Comparison of ENCODE assay signal across 8 cellular contexts in the genomic region with DNA sequence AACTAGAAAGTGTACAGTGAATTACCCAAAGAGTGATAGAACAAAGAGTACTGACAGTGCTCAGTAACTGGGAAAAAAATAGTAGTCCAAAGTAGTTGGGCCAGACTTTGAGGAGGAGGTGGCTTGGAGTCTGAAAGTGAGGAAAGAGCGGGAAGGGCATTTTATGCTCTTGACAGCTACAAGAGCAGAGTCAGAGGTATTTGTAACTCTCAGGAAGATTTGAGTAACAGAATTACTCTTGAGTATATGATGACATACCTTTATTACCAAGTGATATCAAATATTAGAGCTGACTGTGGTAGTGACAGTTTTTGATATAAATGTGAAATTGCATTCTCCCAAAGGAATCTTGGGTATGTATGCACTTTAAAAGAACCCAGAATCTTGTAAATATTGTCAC. TPM values are rescaled to one million over a fixed set of nuclear protein-coding genes. Genes with fewer than 3 reads are reported as not detected.
DNase-seq lines count a peak whose midpoint lies in the region; ATAC-seq and TF ChIP-seq lines count a peak whose summit lies in the region.

No MANE protein-coding gene starts in this region.

- peaks cover 66% of the 10 kb centered on the region for H3K4me1 Mint-ChIP-seq in activated naive CD4-positive, alpha-beta T cell treated with anti-CD3 and anti-CD28 coated beads for 36 hours (ENCODE audit: low read depth)
- peaks cover 66% of the 10 kb centered on the region for H3K4me1 Mint-ChIP-seq in activated CD4-positive, alpha-beta memory T cell treated with anti-CD3 and anti-CD28 coated beads for 36 hours (ENCODE audit: low read depth)
- H3K4me1 Mint-ChIP-seq in glutamatergic neuron (ENCODE audit: low read depth, unreplicated experiment): peaks cover 33% of the 10 kb centered on the region

- no peak for DNase-seq in activated naive CD4-positive, alpha-beta T cell treated with anti-CD3 and anti-CD28 coated beads for 36 hours
- no peak for DNase-seq in activated naive CD4-positive, alpha-beta T cell treated with anti-CD3 and anti-CD28 coated beads, Interleukin-2, amount 50 U/mL, for 16 hours
- no peak for DNase-seq in activated CD4-positive, alpha-beta memory T cell treated with anti-CD3 and anti-CD28 coated beads for 36 hours
- DNase-seq in glutamatergic neuron: no peak
- DNase-seq in suprapubic skin (ENCODE audit: low spot score in 2 of 2): no peak
- DNase-seq in NCI-H2029 treated with DMSO at 0.1 percent for 48 hours (lab: John Stamatoyannopoulos, UW): no peak
- DNase-seq in GF-D8 (lab: John Stamatoyannopoulos, UW): no peak

- intact Hi-C loops in activated naive CD4-positive, alpha-beta T cell treated with anti-CD3 and anti-CD28 coated beads for 36 hours (cut with micrococcal nuclease): loop anchor here (5.0 kb wide), 3 partner anchors 236 to 339 kb away; a partner anchor contains a TSS
- intact Hi-C loops in activated CD4-positive, alpha-beta memory T cell treated with anti-CD3 and anti-CD28 coated beads for 36 hours (cut with micrococcal nuclease): loop anchor here (5.0 kb wide), 2 partner anchors 159 to 564 kb away; a partner anchor contains a TSS

- H3K27ac ChIP-seq in suprapubic skin: no peak overlapping the region

- peak overlapping the region; percentile 93 for H3K4me3 ChIP-seq in suprapubic skin

- POLR2A ChIA-PET in activated CD4-positive, alpha-beta memory T cell treated with anti-CD3 and anti-CD28 coated beads for 36 hours (lab: Charles Lee): no interaction called here

- H3K36me3 ChIP-seq in suprapubic skin: no peaks in the 10 kb centered on the region

- TF ChIP-seq CTCF in glutamatergic neuron (IDR thresholded peaks at IDR 0.05; ENCODE audit: partially characterized antibody, unreplicated experiment) (no peak), suprapubic skin (IDR thresholded peaks at IDR 0.05) (no peak)

- no peak overlapping the region for H3K27ac Mint-ChIP-seq in activated naive CD4-positive, alpha-beta T cell treated with anti-CD3 and anti-CD28 coated beads for 36 hours
- no peak overlapping the region for H3K27ac Mint-ChIP-seq in activated CD4-positive, alpha-beta memory T cell treated with anti-CD3 and anti-CD28 coated beads for 36 hours
- peak overlapping the region; percentile 71 for H3K27ac Mint-ChIP-seq in glutamatergic neuron (ENCODE audit: unreplicated experiment)

- H3K36me3 Mint-ChIP-seq in activated naive CD4-positive, alpha-beta T cell treated with anti-CD3 and anti-CD28 coated beads for 36 hours (ENCODE audit: low read depth): no peaks in the 10 kb centered on the region
- H3K36me3 Mint-ChIP-seq in activated CD4-positive, alpha-beta memory T cell treated with anti-CD3 and anti-CD28 coated beads for 36 hours: peaks cover 3% of the 10 kb centered on the region
- no peaks in the 10 kb centered on the region for H3K36me3 Mint-ChIP-seq in glutamatergic neuron (ENCODE audit: unreplicated experiment)

- CTCF ChIA-PET in activated naive CD4-positive, alpha-beta T cell treated with anti-CD3 and anti-CD28 coated beads for 36 hours (lab: Charles Lee): interaction anchor here (1.3 to 1.4 kb wide), 2 partner anchors 11 to 205 kb away, joined by 3 read pairs; no protein-coding TSS in a partner anchor
- CTCF ChIA-PET in activated CD4-positive, alpha-beta memory T cell treated with anti-CD3 and anti-CD28 coated beads for 36 hours (lab: Charles Lee): interaction anchor here (1.3 kb wide), 1 partner anchor 10 kb away, joined by 4 read pairs; no protein-coding TSS in a partner anchor

- TF ChIP-seq EP300 in suprapubic skin (IDR thresholded peaks at IDR 0.05): no peak

- peak overlapping the region; percentile 97 for H3K4me3 Mint-ChIP-seq in activated naive CD4-positive, alpha-beta T cell treated with anti-CD3 and anti-CD28 coated beads for 36 hours
- H3K4me3 Mint-ChIP-seq in activated CD4-positive, alpha-beta memory T cell treated with anti-CD3 and anti-CD28 coated beads for 36 hours: peak overlapping the region; percentile 99
- peak overlapping the region; percentile 99 for H3K4me3 Mint-ChIP-seq in glutamatergic neuron (ENCODE audit: unreplicated experiment)

- no peaks in the 10 kb centered on the region for H3K27me3 Mint-ChIP-seq in activated naive CD4-positive, alpha-beta T cell treated with anti-CD3 and anti-CD28 coated beads for 36 hours (ENCODE audit: low read depth)
- no peaks in the 10 kb centered on the region for H3K27me3 Mint-ChIP-seq in activated CD4-positive, alpha-beta memory T cell treated with anti-CD3 and anti-CD28 coated beads for 36 hours
- peaks cover 6% of the 10 kb centered on the region for H3K27me3 Mint-ChIP-seq in glutamatergic neuron (ENCODE audit: unreplicated experiment)

- no peaks in the 10 kb centered on the region for H3K9me3 ChIP-seq in suprapubic skin

- 26% methylated on average over 1 of the region's 1 CpG for WGBS in suprapubic skin

- TF ChIP-seq POLR2A in suprapubic skin (IDR thresholded peaks at IDR 0.05): no peak

- H3K9me3 Mint-ChIP-seq in activated naive CD4-positive, alpha-beta T cell treated with anti-CD3 and anti-CD28 coated beads for 36 hours: no peaks in the 10 kb centered on the region
- H3K9me3 Mint-ChIP-seq in activated CD4-positive, alpha-beta memory T cell treated with anti-CD3 and anti-CD28 coated beads for 36 hours: no peaks in the 10 kb centered on the region
- H3K9me3 Mint-ChIP-seq in glutamatergic neuron (ENCODE audit: unreplicated experiment): peaks cover 9% of the 10 kb centered on the region

- H3K4me1 ChIP-seq in suprapubic skin: peaks cover 58% of the 10 kb centered on the region

- no peaks in the 10 kb centered on the region for H3K27me3 ChIP-seq in suprapubic skin

- no peak for ATAC-seq in GM18909 (IDR thresholded peaks at IDR 0.05; ENCODE audit: poor library complexity, unreplicated experiment)

RNA-seq across cellular contexts. Expression of a gene that starts 2.2 kb away (rescaled TPM):
- total RNA-seq in activated naive CD4-positive, alpha-beta T cell treated with anti-CD3 and anti-CD28 coated beads for 36 hours: 10 to 100 TPM; 39.7 to 42.6 TPM
- total RNA-seq in activated CD4-positive, alpha-beta memory T cell treated with anti-CD3 and anti-CD28 coated beads for 36 hours: 10 to 100 TPM; 54.9 to 63.8 TPM
- total RNA-seq in glutamatergic neuron (ENCODE audit: unreplicated experiment): 72.6 TPM
- total RNA-seq in suprapubic skin: 100 to 1,000 TPM in 3 of 4 donors, 10 to 100 TPM in 1; 84.7 to 167 (median 147) TPM
